Comparison of ENCODE assay signal across 8 cellular contexts in genomic region chr5:141968914-141969608, GRCh38. TPM values are rescaled to one million over a fixed set of nuclear protein-coding genes. Genes with fewer than 3 reads are reported as not detected.
A peak's percentile ranks its signal among the peaks of the same experiment; 100 is the strongest.
DNase-seq lines count a peak whose midpoint lies in the region; FAIRE-seq and TF ChIP-seq lines count a peak whose summit lies in the region.

RNF14 (plus strand) TSS chr5:141969105; CDS start chr5:141973589, 4,484 bp downstream.

- peak within 1 kb of the TSS; percentile 86 to 93 for H3K4me3 Mint-ChIP-seq in H9

- H3K36me3 ChIP-seq in SJCRH30 (peaks cover 5% of the 10 kb centered on the region), suprapubic skin (peaks cover 15% of the 10 kb centered on the region)

- no peak within 1 kb of the TSS for H2BK5ac ChIP-seq in H9 (ENCODE audit: insufficient read length, low read length)

- H3K14ac ChIP-seq in H9 (ENCODE audit: insufficient read depth, low read length) = peak within 1 kb of the TSS; percentile 70; the same call in 1 of the 2 replicates

- TF ChIP-seq CTCF in H9 (conservative IDR thresholded peaks at IDR 0.05) (peak; percentile 96), suprapubic skin (IDR thresholded peaks at IDR 0.05) (peak; percentile 90 to 100)

- no peak within 1 kb of the TSS for H3K4ac ChIP-seq in H9 (ENCODE audit: low read depth, low read length)

- no peaks in the 10 kb centered on the region for H4K20me1 ChIP-seq in H9 (ENCODE audit: control insufficient read depth, insufficient read depth, insufficient read length)

- H3K79me1 ChIP-seq in H9 (ENCODE audit: insufficient read depth, low read depth, low read length, poor library complexity, severe bottlenecking) = no peaks in the 10 kb centered on the region

- H3K27me3 ChIP-seq in H9 (ENCODE audit: insufficient read depth, low read length) (no peaks in the 10 kb centered on the region), SJCRH30 (no peaks in the 10 kb centered on the region), suprapubic skin (no peaks in the 10 kb centered on the region)

- no peak within 1 kb of the TSS for H3T11ph ChIP-seq in H9 (ENCODE audit: low read length)

- no peak for FAIRE-seq in frontal cortex (lab: Jason Lieb, UNC)

- H4K91ac ChIP-seq in H9 (ENCODE audit: insufficient read length, low read depth, low read length) = no peak within 1 kb of the TSS

- H3K27ac ChIP-seq in H9 (ENCODE audit: insufficient read length, low read depth, low read length) (peak within 1 kb of the TSS; percentile 31), SJCRH30 (peak within 1 kb of the TSS; percentile 74), suprapubic skin (peak within 1 kb of the TSS; percentile 99)

- H2BK15ac ChIP-seq in H9 (ENCODE audit: low read depth, low read length) = no peak within 1 kb of the TSS

- peaks cover 4% of the 10 kb centered on the region for H3K23me2 ChIP-seq in H9 (ENCODE audit: insufficient read length, low read depth, low read length, poor library complexity, severe bottlenecking)

- H3K56ac ChIP-seq in H9 (ENCODE audit: insufficient read length, low read depth, low read length) = no peak within 1 kb of the TSS

- no peak within 1 kb of the TSS for H3K23ac ChIP-seq in H9 (ENCODE audit: insufficient read length, low read depth, low read length)

- no peaks in the 10 kb centered on the region for H3K9me3 Mint-ChIP-seq in H9

- H3K4me3 ChIP-seq in SJCRH30 (peak within 1 kb of the TSS; percentile 76), suprapubic skin (peak within 1 kb of the TSS; percentile 88)

- peak in 1 of 2 donors; percentile 93 for TF ChIP-seq POLR2A in suprapubic skin (IDR thresholded peaks at IDR 0.05)

- H3K4me2 ChIP-seq in H9 (ENCODE audit: insufficient read depth, insufficient read length, low read length) = peak within 1 kb of the TSS; percentile 68

- no peak within 1 kb of the TSS for H2BK120ac ChIP-seq in H9 (ENCODE audit: low read depth, low read length, poor library complexity, severe bottlenecking)

- H3K18ac ChIP-seq in H9 (ENCODE audit: insufficient read length, low read depth, low read length) = no peak within 1 kb of the TSS

- no CpG with 5 or more reads among the region's 63 CpGs for WGBS in H9 (ENCODE audit: extremely low coverage, insufficient read length, low lambda C conversion rate)
- WGBS in suprapubic skin = 0% methylated on average over 32 of the region's 63 CpGs

- peak within 1 kb of the TSS; percentile 83 to 92 (median 89) for H3K27ac Mint-ChIP-seq in H9

- TF ChIP-seq EP300 in suprapubic skin (IDR thresholded peaks at IDR 0.05) = no peak

- peaks cover 18 to 19% of the 10 kb centered on the region in 2 experiments for H3K4me1 Mint-ChIP-seq in H9

- peaks cover 2% of the 10 kb centered on the region; the same call in 1 of the 2 replicates for H3K4me1 ChIP-seq in H9 (ENCODE audit: insufficient read depth, low read length)
- peaks cover 13% of the 10 kb centered on the region for H3K4me1 ChIP-seq in SJCRH30
- H3K4me1 ChIP-seq in suprapubic skin = peaks cover 31% of the 10 kb centered on the region

- H2AK5ac ChIP-seq in H9 (ENCODE audit: insufficient read length, low read length) = no peak within 1 kb of the TSS

- H3K36me3 Mint-ChIP-seq in H9 (ENCODE audit: insufficient read depth in 1 of 3, low read depth in 3 of 3) = peaks cover 1 to 12% (median 10%) of the 10 kb centered on the region in 3 experiments; a peak in 5 of 7 replicates

- H4K8ac ChIP-seq in H9 (replicated peaks; ENCODE audit: insufficient read length, low read depth, low read length) = no peak within 1 kb of the TSS

- H3K27me3 Mint-ChIP-seq in H9 (ENCODE audit: low read depth) = no peaks in the 10 kb centered on the region

- H3K79me2 ChIP-seq in H9 (ENCODE audit: insufficient read depth, low read length) = no peaks in the 10 kb centered on the region

- H3K9me3 ChIP-seq in H9 (ENCODE audit: control insufficient read depth, low read depth, low read length) (no peaks in the 10 kb centered on the region), SJCRH30 (replicated peaks) (no peaks in the 10 kb centered on the region), suprapubic skin (no peaks in the 10 kb centered on the region)

- DNase-seq in GM03348 (ENCODE audit: low spot score) = peak; percentile 99
- DNase-seq in H9 = peak; percentile 95
- DNase-seq in M059J (ENCODE audit: low read depth) = peak; percentile 94
- peak; percentile 94 to 97 for DNase-seq in SJCRH30
- DNase-seq in activated naive CD4-positive, alpha-beta T cell (lab: John Stamatoyannopoulos, UW) = peak; percentile 80 to 90 (median 84)
- peak; percentile 81 to 90 for DNase-seq in frontal cortex (ENCODE audit: low spot score in 2 of 2)
- DNase-seq in nucleus accumbens (lab: John Stamatoyannopoulos, UW) = peak; percentile 16 to 94 (median 84)
- DNase-seq in suprapubic skin (ENCODE audit: low spot score in 2 of 2) = peak; percentile 95

- peak within 1 kb of the TSS; percentile 59 for H3K9ac ChIP-seq in H9 (ENCODE audit: extremely low read depth, insufficient read length, low read length)

- H2BK12ac ChIP-seq in H9 (ENCODE audit: insufficient read length, low read depth, low read length) = no peak within 1 kb of the TSS

- H2BK20ac ChIP-seq in H9 (ENCODE audit: low read depth, low read length, poor library complexity, severe bottlenecking) = no peak within 1 kb of the TSS

- H4K5ac ChIP-seq in H9 (ENCODE audit: insufficient read length, low read depth, low read length) = no peak within 1 kb of the TSS

- peak within 1 kb of the TSS; percentile 79 for H2AFZ ChIP-seq in H9 (ENCODE audit: low read length)

RNA-seq across cellular contexts. Expression of gene RNF14, which starts in this region (rescaled TPM):
- total RNA-seq in H9 (2021) = 19.5 and 20.1 TPM in 2 replicates
- total RNA-seq in M059J (2014; rRNA removed; shearing (Covaris generic)) = 24.7 and 78.2 TPM in 2 replicates
- total RNA-seq in SJCRH30 (2014; rRNA removed; shearing (Covaris generic)) = 46.8 and 50.5 TPM in 2 replicates
- 75.0 TPM for total RNA-seq in frontal cortex
- total RNA-seq in suprapubic skin = 10 to 100 TPM; 33.8 to 53.5 (median 45.7) TPM

Comparison
In these comparisons a context has a peak if more than half of its experiments do, and no peak if none do; other contexts are left out.
1. Peak in every context shown above with its lines: DNase-seq, H3K4me3 ChIP-seq and H3K27ac ChIP-seq.
2. H3K27ac ChIP-seq: peak in every context shown above with its lines; median percentile 99 in suprapubic skin; 74 in SJCRH30; 31 in H9.